11 cellular contexts compared by ENCODE assay signal in genomic region chr2:154455871-154456270, GRCh38.
A peak's percentile ranks its signal among the peaks of the same experiment; 100 is the strongest.
DNase-seq lines count a peak whose midpoint lies in the region; ATAC-seq and TF ChIP-seq lines count a peak whose summit lies in the region.
"Had no signal": no experiment of that assay in that cellular context is flagged by ENCODE, and none has a peak within 500 bp of the region (broad histone marks: within the 10 kb centered on the region; RNA-seq: fewer than 3 reads in every experiment).

No MANE protein-coding gene starts in this region.

- no peaks in the 10 kb centered on the region for H3K79me2 ChIP-seq in Karpas-422 (ENCODE audit: low read length)

- no peaks in the 10 kb centered on the region for H3K9me2 ChIP-seq in Karpas-422 (replicated peaks; ENCODE audit: insufficient read depth, low read length)

- no peaks in the 10 kb centered on the region for H3K4me1 ChIP-seq in A673 (ENCODE audit: insufficient read depth, low read length, poor library complexity, severe bottlenecking)
- no peaks in the 10 kb centered on the region for H3K4me1 ChIP-seq in Karpas-422 (ENCODE audit: low read length)
- no peaks in the 10 kb centered on the region for H3K4me1 ChIP-seq in breast epithelium

- no peak overlapping the region for H3K9ac ChIP-seq in Karpas-422 (ENCODE audit: low read length)

- no peaks in the 10 kb centered on the region for H3K9me3 ChIP-seq in A673 (ENCODE audit: low read depth, low read length, poor library complexity, severe bottlenecking)
- H3K9me3 ChIP-seq in Karpas-422 (ENCODE audit: low read length), result no peaks in the 10 kb centered on the region
- no peaks in the 10 kb centered on the region for H3K9me3 ChIP-seq in breast epithelium
- H3K9me3 ChIP-seq: mucosa of descending colon had no signal

- H3K27me3 ChIP-seq in A673 (replicated peaks; ENCODE audit: insufficient read depth, low read depth, low read length, poor library complexity) (no peaks in the 10 kb centered on the region), Karpas-422 (ENCODE audit: low read length) (no peaks in the 10 kb centered on the region), breast epithelium (no peaks in the 10 kb centered on the region)

- no peak overlapping the region for H3K4me2 ChIP-seq in Karpas-422 (ENCODE audit: low read depth, low read length, poor library complexity, severe bottlenecking)

- H4K20me1 ChIP-seq in Karpas-422 (ENCODE audit: insufficient read depth, low read depth, low read length), result no peaks in the 10 kb centered on the region

- no peak overlapping the region for H3K27ac ChIP-seq in A673 (ENCODE audit: low read depth, low read length, poor library complexity, severe bottlenecking)
- no peak overlapping the region for H3K27ac ChIP-seq in Karpas-422 (ENCODE audit: low read length)
- no peak overlapping the region for H3K27ac ChIP-seq in breast epithelium

- no peak for ATAC-seq in HG02798 (IDR thresholded peaks at IDR 0.05; ENCODE audit: poor library complexity, unreplicated experiment)
- ATAC-seq: mucosa of descending colon had no signal

- intact Hi-C loops in A673 (cut with micrococcal nuclease; ENCODE audit: unreplicated experiment) (loop anchor here (10.0 kb wide), 1 partner anchor 799 kb away; no protein-coding TSS in a partner anchor), breast epithelium (cut with DNase I; ENCODE audit: low total_unique reads) (no loop called here)

- DNase-seq in A673 (ENCODE audit: low spot score) (peak; percentile 9), Karpas-422 (no peak), breast epithelium (ENCODE audit: low spot score in 2 of 2) (no peak), myocyte (ENCODE audit: low read depth) (peak; percentile 49), nucleus accumbens (lab: John Stamatoyannopoulos, UW) (no peak), NCI-H128 (lab: John Stamatoyannopoulos, UW; ENCODE audit: unreplicated experiment) (no peak)
- no peak for DNase-seq in stimulated activated CD4-positive, alpha-beta T cell treated with anti-CD3 and anti-CD28 coated beads, Interleukin-1b, Interleukin-23, amount 100 ng/mL, for 48 hours
- DNase-seq: mucosa of descending colon, SHP77 treated with DMSO at 0.1 percent for 48 hours, substantia nigra had no signal

- TF ChIP-seq CTCF in A673 (conservative IDR thresholded peaks at IDR 0.05; ENCODE audit: low read depth, low read length) (no peak), breast epithelium (IDR thresholded peaks at IDR 0.05) (no peak)

- CTCF ChIA-PET in A673 (lab: Charles Lee), result no interaction called here

- H3K36me3 ChIP-seq in A673 (ENCODE audit: insufficient read depth, low read length, poor library complexity, severe bottlenecking) (no peaks in the 10 kb centered on the region), Karpas-422 (ENCODE audit: insufficient read depth, low read length) (no peaks in the 10 kb centered on the region), breast epithelium (no peaks in the 10 kb centered on the region)

- no peak for TF ChIP-seq POLR2A in breast epithelium (IDR thresholded peaks at IDR 0.05)

- BruUV-seq in A673 (replicated peaks; lab: Mats Ljungman, UMichigan), result no TSS peak

- no peak overlapping the region for H2AFZ ChIP-seq in Karpas-422 (ENCODE audit: low read length)

- H3K4me3 ChIP-seq in A673 (ENCODE audit: low read depth, low read length, poor library complexity, severe bottlenecking) (peak overlapping the region; percentile 35), Karpas-422 (ENCODE audit: low read length) (peak overlapping the region; percentile 9; the same call in 1 of the 2 replicates), breast epithelium (peak overlapping the region in 2 of 3 donors; percentile 7 to 22)
- H3K4me3 ChIP-seq: mucosa of descending colon had no signal

- POLR2A ChIA-PET in A673 (lab: Charles Lee; ENCODE audit: low non-redundant PET), result no interaction called here

Comparison
In these comparisons a context has a peak if more than half of its experiments do, and no peak if none do; other contexts are left out.
1. DNase-seq: peak in A673 (single experiment) and myocyte (single experiment); none in Karpas-422 (single experiment), breast epithelium (0 of 2), stimulated activated CD4-positive, alpha-beta T cell treated with anti-CD3 and anti-CD28 coated beads, Interleukin-1b, Interleukin-23, amount 100 ng/mL, for 48 hours (single experiment), nucleus accumbens (0 of 56) and NCI-H128 (single experiment).
2. Peak in every context shown above with its lines, with median percentiles within 50 percentile points of each other: H3K4me3 ChIP-seq.